ENCODE assay signal across 24 cellular contexts in genomic region chr13:62356977-62357376, GRCh38.
DNase-seq lines count a peak whose midpoint lies in the region; ATAC-seq and TF ChIP-seq lines count a peak whose summit lies in the region.
"Had no signal": no experiment of that assay in that cellular context is flagged by ENCODE, and none has a peak within 500 bp of the region (broad histone marks: within the 10 kb centered on the region; RNA-seq: fewer than 3 reads in every experiment).

No MANE protein-coding gene starts in this region.

- no peak overlapping the region for H3K4me3 ChIP-seq in GM23338
- no peak overlapping the region for H3K4me3 ChIP-seq in PC-3 (ENCODE audit: low read length)
- no peak overlapping the region for H3K4me3 ChIP-seq in astrocyte of the spinal cord (ENCODE audit: low read depth, low read length)
- H3K4me3 ChIP-seq in neural progenitor cell = no peak overlapping the region
- H3K4me3 ChIP-seq: K562, MG63 had no signal

- no peaks in the 10 kb centered on the region for H3K4me1 ChIP-seq in GM23338 (ENCODE audit: insufficient read depth)
- H3K4me1 ChIP-seq in PC-3 (ENCODE audit: insufficient read depth, low read length) = no peaks in the 10 kb centered on the region
- H3K4me1 ChIP-seq in neural progenitor cell = peaks cover 6% of the 10 kb centered on the region

- no peaks in the 10 kb centered on the region for H3K36me3 Mint-ChIP-seq in GM23338 (ENCODE audit: low read depth)
- H3K36me3 Mint-ChIP-seq in neural progenitor cell = no peaks in the 10 kb centered on the region
- H3K36me3 Mint-ChIP-seq: CD8-positive, alpha-beta T cell had no signal

- no peaks in the 10 kb centered on the region for H3F3A ChIP-seq in GM23338 (replicated peaks; ENCODE audit: low read depth)
- no peaks in the 10 kb centered on the region for H3F3A ChIP-seq in PC-3 (ENCODE audit: low read length, unreplicated experiment)
- H3F3A ChIP-seq in neural progenitor cell (ENCODE audit: low read depth) = peaks cover 5% of the 10 kb centered on the region

- H3K9me3 Mint-ChIP-seq in GM23338 (no peaks in the 10 kb centered on the region), neural progenitor cell (no peaks in the 10 kb centered on the region)

- H3K27ac Mint-ChIP-seq in GM23338 = 0 out of 2 replicates have a peak overlapping the region, but pooled peaks have one; percentile 30
- H3K27ac Mint-ChIP-seq in neural progenitor cell = no peak overlapping the region
- H3K27ac Mint-ChIP-seq: B cell; CD8-positive, alpha-beta T cell had no signal

- in situ Hi-C loops in astrocyte of the spinal cord (cut with HindIII; ENCODE audit: low sequenced_read_pairs) = no loop called here

- H3K27me3 Mint-ChIP-seq in GM23338 (ENCODE audit: insufficient read depth, low read depth, poor library complexity) (no peaks in the 10 kb centered on the region), neural progenitor cell (ENCODE audit: insufficient read depth, low read depth) (no peaks in the 10 kb centered on the region)
- H3K27me3 Mint-ChIP-seq: B cell had no signal

- 0 out of 2 replicates have a peak overlapping the region, but pooled peaks have one; percentile 12 for H2AFZ ChIP-seq in GM23338
- no peak overlapping the region for H2AFZ ChIP-seq in PC-3 (ENCODE audit: low read length)
- H2AFZ ChIP-seq in neural progenitor cell (replicated peaks) = peak overlapping the region; percentile 22

- no peaks in the 10 kb centered on the region for H3K9me2 ChIP-seq in GM23338 (ENCODE audit: insufficient read depth)
- H3K9me2 ChIP-seq in PC-3 (replicated peaks; ENCODE audit: low read length) = no peaks in the 10 kb centered on the region
- H3K9me2 ChIP-seq: SK-N-SH had no signal

- DNase-seq in GM23338 (ENCODE audit: low spot score) = no peak
- no peak for DNase-seq in PC-3
- DNase-seq in astrocyte of the spinal cord (ENCODE audit: low read depth, low spot score) = peak; percentile 1
- DNase-seq in neural progenitor cell (ENCODE audit: low spot score) = no peak
- no peak for DNase-seq in AG08395 (ENCODE audit: low spot score)
- no peak for DNase-seq in sciatic nerve (ENCODE audit: low spot score)
- DNase-seq in NCI-H187 treated with DMSO at 0.1 percent for 48 hours (lab: John Stamatoyannopoulos, UW) = no peak
- DNase-seq: CD8-positive, alpha-beta T cell; DMS79 treated with DMSO at 0.1 percent for 48 hours; H7; MG63; NCI-H1105 treated with DMSO at 0.1 percent for 48 hours; NCI-H146; NCI-H2029 treated with DMSO at 0.1 percent for 48 hours; NCI-H226; NCI-H510A; NCI-H69; OCI-M1; SIG-M5; SK-N-SH had no signal

- H3K79me2 ChIP-seq in GM23338 (replicated peaks; ENCODE audit: insufficient read depth) (no peaks in the 10 kb centered on the region), PC-3 (ENCODE audit: low read length) (no peaks in the 10 kb centered on the region), neural progenitor cell (ENCODE audit: low read depth) (no peaks in the 10 kb centered on the region)

- H3K9me3 ChIP-seq in PC-3 (ENCODE audit: low read length) = no peaks in the 10 kb centered on the region
- no peaks in the 10 kb centered on the region for H3K9me3 ChIP-seq in neural progenitor cell (ENCODE audit: low read depth)
- H3K9me3 ChIP-seq: MG63, SK-N-SH had no signal

- H3K4me3 Mint-ChIP-seq in GM23338 (no peak overlapping the region), neural progenitor cell (no peak overlapping the region)
- H3K4me3 Mint-ChIP-seq: B cell; CD8-positive, alpha-beta T cell had no signal

- no peak overlapping the region for H3K27ac ChIP-seq in GM23338 (ENCODE audit: low read depth)
- H3K27ac ChIP-seq in PC-3 (ENCODE audit: low read length) = no peak overlapping the region
- H3K27ac ChIP-seq in neural progenitor cell = no peak overlapping the region
- H3K27ac ChIP-seq: C4-2B had no signal

- TF ChIP-seq CTCF in GM23338 (conservative IDR thresholded peaks at IDR 0.05; ENCODE audit: low read depth in 2 of 2) (no peak), PC-3 (conservative IDR thresholded peaks at IDR 0.05; ENCODE audit: low read depth, low read length) (no peak), astrocyte of the spinal cord (IDR thresholded peaks at IDR 0.05; ENCODE audit: low read depth, low read length) (no peak), neural progenitor cell (IDR thresholded peaks at IDR 0.05) (no peak)

- intact Hi-C loops in PC-3 (cut with micrococcal nuclease) (no loop called here), sciatic nerve (cut with DNase I) (no loop called here)

- no TSS peak for BruUV-seq in PC-3 (replicated peaks; lab: Mats Ljungman, UMichigan)

- H3K4me1 Mint-ChIP-seq in GM23338 (peaks cover 16% of the 10 kb centered on the region), neural progenitor cell (no peaks in the 10 kb centered on the region)
- H3K4me1 Mint-ChIP-seq: B cell had no signal

- POLR2A ChIA-PET in PC-3 (lab: Charles Lee; ENCODE audit: unreplicated experiment) = no interaction called here

- H3K4me2 ChIP-seq in GM23338 (no peak overlapping the region), PC-3 (ENCODE audit: low read length) (no peak overlapping the region), neural progenitor cell (no peak overlapping the region)
- H3K4me2 ChIP-seq: SK-N-SH had no signal

- H3K36me3 ChIP-seq in GM23338 (ENCODE audit: insufficient read depth) (no peaks in the 10 kb centered on the region), PC-3 (ENCODE audit: low read depth, low read length) (no peaks in the 10 kb centered on the region), neural progenitor cell (no peaks in the 10 kb centered on the region)
- H3K36me3 ChIP-seq: MG63 had no signal

- H4K20me1 ChIP-seq in GM23338 (replicated peaks; ENCODE audit: insufficient read depth) (no peaks in the 10 kb centered on the region), PC-3 (ENCODE audit: low read length) (no peaks in the 10 kb centered on the region), neural progenitor cell (ENCODE audit: low read depth) (no peaks in the 10 kb centered on the region)

- CTCF ChIA-PET in PC-3 (lab: Charles Lee) = interaction anchor here (0.5 kb wide), 1 partner anchor 64 kb away, joined by 3 read pairs; no protein-coding TSS in a partner anchor

- no peaks in the 10 kb centered on the region for H3K27me3 ChIP-seq in GM23338 (ENCODE audit: insufficient read depth)
- no peaks in the 10 kb centered on the region for H3K27me3 ChIP-seq in PC-3 (ENCODE audit: low read length)
- H3K27me3 ChIP-seq in neural progenitor cell = no peaks in the 10 kb centered on the region
- H3K27me3 ChIP-seq: MG63 had no signal

- peak; percentile 27; the same call in 2 of the 3 replicates for ATAC-seq in GM23338
- peak; percentile 11; the same call in 1 of the 2 replicates for ATAC-seq in PC-3
- ATAC-seq in sciatic nerve = no peak
- no peak for ATAC-seq in GM21423 (IDR thresholded peaks at IDR 0.05; ENCODE audit: unreplicated experiment)
- ATAC-seq: CD8-positive, alpha-beta T cell; K562 had no signal

- H3K9ac ChIP-seq in PC-3 (ENCODE audit: low read length) (no peak overlapping the region), neural progenitor cell (no peak overlapping the region)
- H3K9ac ChIP-seq: SK-N-SH had no signal

TF ChIP-seq in GM23338, 12 proteins besides CTCF, POLR2A, EP300 and RAD21 (continues in another document):
- TF ChIP-seq NANOG (IDR thresholded peaks at IDR 0.05; ENCODE audit: borderline replicate concordance) = no peak

Comparison
In these comparisons a context has a peak if more than half of its experiments do, and no peak if none do; other contexts are left out.
1. ATAC-seq: peak in GM23338 (single experiment) and PC-3 (single experiment); none in sciatic nerve (single experiment) and GM21423 (single experiment).